Comparison of ENCODE assay signal across 8 cellular contexts in the genomic region with DNA sequence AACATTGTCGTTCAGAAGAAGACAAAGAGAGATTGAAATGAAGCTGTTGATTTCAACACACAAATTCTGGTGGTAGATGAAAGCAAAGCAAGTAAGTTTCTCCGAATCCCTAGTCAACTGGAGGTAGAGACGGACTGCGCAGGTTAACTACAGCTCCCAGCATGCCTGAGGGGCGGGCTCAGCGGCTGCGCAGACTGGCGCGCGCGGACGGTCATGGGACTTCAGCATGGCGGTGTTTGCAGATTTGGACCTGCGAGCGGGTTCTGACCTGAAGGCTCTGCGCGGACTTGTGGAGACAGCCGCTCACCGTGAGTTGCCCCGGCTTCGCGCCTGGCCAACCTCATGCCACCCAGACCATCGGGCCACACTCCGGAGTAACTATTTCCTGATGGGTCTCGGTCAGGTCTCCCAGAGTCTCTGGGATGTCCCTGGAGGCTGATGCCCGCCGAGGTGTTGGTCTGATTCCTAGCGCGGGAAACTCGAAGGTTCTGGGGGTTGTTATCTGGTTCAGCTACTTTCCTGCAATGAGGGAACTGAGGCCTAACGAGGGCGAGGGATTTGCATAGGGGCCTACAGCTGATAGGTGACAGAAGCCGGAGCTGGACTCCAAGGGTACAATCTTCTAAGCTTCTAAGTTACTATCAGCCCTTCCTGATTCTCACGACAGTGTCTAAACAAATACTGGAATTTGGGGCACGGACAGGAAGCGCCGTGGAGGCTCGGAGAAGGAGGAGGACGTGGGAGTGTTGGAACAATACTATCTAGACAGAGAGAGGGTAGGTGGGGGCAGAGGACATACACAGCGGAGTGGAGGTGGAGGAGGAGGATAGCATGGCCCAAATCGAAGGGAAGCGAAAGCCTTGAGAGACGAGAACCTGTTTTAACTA.
DNase-seq lines count a peak whose midpoint lies in the region; ATAC-seq and TF ChIP-seq lines count a peak whose summit lies in the region.

RPP30 (plus strand) TSS at position 214 of the 887 bp plus-strand sequence; CDS start at position 227, 13 bp downstream.

- ATAC-seq in GM18870 (IDR thresholded peaks at IDR 0.05; ENCODE audit: unreplicated experiment) (peak; percentile 85), HG03108 (IDR thresholded peaks at IDR 0.05; ENCODE audit: unreplicated experiment) (peak; percentile 99)

- DNase-seq in AG04449 (ENCODE audit: low read depth, low spot score): no peak
- DNase-seq in NCI-H345 (lab: John Stamatoyannopoulos, UW): peak; percentile 76
- peak; percentile 83 for DNase-seq in activated CD4-positive, CD25-positive, alpha-beta regulatory T cell treated with anti-CD3 and anti-CD28 coated beads, Interleukin-2, amount 50 U/mL, for 72 hours
- DNase-seq in cerebellar cortex (ENCODE audit: low spot score): peak; percentile 86
- peak; percentile 94 for DNase-seq in islet precursor cell
- DNase-seq in stimulated activated CD4-positive, alpha-beta T cell treated with anti-CD3 and anti-CD28 coated beads, Interleukin-15, amount 100 ng/mL, for 24 hours: peak; percentile 91

- POLR2A ChIA-PET in AG04449 (lab: Yijun Ruan, JAX): no interaction called here

- peak within 1 kb of the TSS; percentile 90 for H3K4me3 ChIP-seq in AG04449 (ENCODE audit: low read depth, low read length)

- TF ChIP-seq CTCF in AG04449 (IDR thresholded peaks at IDR 0.05; ENCODE audit: insufficient read depth, low read length, missing control alignments): no peak

- CTCF ChIA-PET in AG04449 (lab: Yijun Ruan, JAX): interaction anchor here (1.0 to 16.7 kb wide), 10 partner anchors 8 to 1076 kb away, joined by 3 to 532 read pairs (median 7); partner anchors contain the start of gene HTR7
